19 cellular contexts compared by ENCODE assay signal in the genomic region with DNA sequence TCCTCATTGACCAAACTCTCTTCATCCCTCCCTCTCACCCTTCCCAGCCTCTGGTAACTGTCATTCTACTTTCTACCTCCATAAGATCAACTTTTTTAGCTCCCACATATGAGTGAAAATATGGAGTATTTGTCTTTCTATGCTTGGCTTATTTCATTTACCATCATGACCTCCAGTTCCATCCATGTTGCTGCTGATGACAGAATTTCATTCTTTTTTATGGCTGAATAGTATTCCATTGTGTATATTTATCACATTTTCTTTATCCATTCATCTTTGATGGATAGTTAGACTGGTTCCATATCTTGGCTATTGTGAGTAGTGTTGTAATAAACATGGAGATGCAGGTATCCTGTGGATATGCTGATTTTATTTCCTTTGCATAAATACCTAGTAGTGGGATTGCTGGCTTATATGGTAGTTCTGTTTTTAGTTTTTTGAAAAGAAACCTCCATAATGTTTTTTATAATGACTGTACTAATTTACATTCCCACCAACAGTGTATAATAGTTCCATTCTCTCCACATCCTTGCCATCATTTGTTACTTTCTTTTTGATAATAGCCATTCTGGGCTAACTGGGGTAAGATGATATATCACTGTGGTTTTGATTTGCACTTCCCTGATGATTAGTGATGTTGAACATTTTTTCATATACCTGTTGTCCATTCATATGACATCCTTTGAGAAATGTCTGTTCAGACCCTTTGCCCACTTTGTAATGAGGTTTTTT. TPM values are rescaled to one million over a fixed set of nuclear protein-coding genes. Genes with fewer than 3 reads are reported as not detected.
A peak's percentile ranks its signal among the peaks of the same experiment; 100 is the strongest.
DNase-seq lines count a peak whose midpoint lies in the region; ATAC-seq, FAIRE-seq and TF ChIP-seq lines count a peak whose summit lies in the region.
"Had no signal": no experiment of that assay in that cellular context is flagged by ENCODE, and none has a peak within 500 bp of the region (broad histone marks: within the 10 kb centered on the region; RNA-seq: fewer than 3 reads in every experiment).

No MANE protein-coding gene starts in this region.

- no peak for ATAC-seq in T-helper 17 cell
- ATAC-seq in stimulated activated effector memory CD8-positive, alpha-beta T cell treated with anti-CD3 and anti-CD28 coated beads, Interleukin-12 subunit alpha, Interleukin-12 subunit beta, amount 100 ng/mL, for 72 hours: peak; percentile 58

- no peak for TF ChIP-seq EP300 in ovary (IDR thresholded peaks at IDR 0.05)

- DNase-seq in activated naive CD4-positive, alpha-beta T cell treated with anti-CD3 and anti-CD28 coated beads for 36 hours: no peak
- DNase-seq in activated naive CD4-positive, alpha-beta T cell treated with anti-CD3 and anti-CD28 coated beads, Interleukin-2, amount 50 U/mL, for 16 hours: no peak
- no peak for DNase-seq in H54 (ENCODE audit: insufficient read length, low spot score)
- no peak for DNase-seq in T-helper 17 cell
- no peak for DNase-seq in stimulated activated effector memory CD8-positive, alpha-beta T cell treated with anti-CD3 and anti-CD28 coated beads, Interleukin-12 subunit alpha, Interleukin-12 subunit beta, amount 100 ng/mL, for 72 hours (ENCODE audit: low spot score in 2 of 2)
- no peak for DNase-seq in ovary
- DNase-seq in GF-D8 (lab: John Stamatoyannopoulos, UW): no peak
- DNase-seq: ACHN; BE2C; C1 segment of cervical spinal cord; CD4-positive, CD25-positive, alpha-beta regulatory T cell; CD8-positive, alpha-beta memory T cell; COR-L47; DMS153; DMS79; GDM1 had no signal

- peaks cover 4% of the 10 kb centered on the region for H3K9me3 Mint-ChIP-seq in activated naive CD4-positive, alpha-beta T cell treated with anti-CD3 and anti-CD28 coated beads for 36 hours
- H3K9me3 Mint-ChIP-seq in stimulated activated effector memory CD8-positive, alpha-beta T cell treated with anti-CD3 and anti-CD28 coated beads, Interleukin-12 subunit alpha, Interleukin-12 subunit beta, amount 100 ng/mL, for 72 hours: peaks cover 4% of the 10 kb centered on the region

- H3K4me1 ChIP-seq in ovary (ENCODE audit: insufficient read depth): peaks cover 1% of the 10 kb centered on the region
- H3K4me1 ChIP-seq: BE2C, HAP-1 had no signal

- H3K36me3 ChIP-seq in ovary: no peaks in the 10 kb centered on the region

- no peaks in the 10 kb centered on the region for H3K9me3 ChIP-seq in T-helper 17 cell (ENCODE audit: control insufficient read depth, low read length, poor library complexity, severe bottlenecking)
- no peaks in the 10 kb centered on the region for H3K9me3 ChIP-seq in ovary
- H3K9me3 ChIP-seq: BE2C, HAP-1 had no signal

- peaks cover 49% of the 10 kb centered on the region for H3K36me3 Mint-ChIP-seq in activated naive CD4-positive, alpha-beta T cell treated with anti-CD3 and anti-CD28 coated beads for 36 hours (ENCODE audit: low read depth)
- peaks cover 11% of the 10 kb centered on the region for H3K36me3 Mint-ChIP-seq in T-helper 17 cell (ENCODE audit: low read depth)
- peaks cover 88% of the 10 kb centered on the region for H3K36me3 Mint-ChIP-seq in stimulated activated effector memory CD8-positive, alpha-beta T cell treated with anti-CD3 and anti-CD28 coated beads, Interleukin-12 subunit alpha, Interleukin-12 subunit beta, amount 100 ng/mL, for 72 hours

- no peak overlapping the region for H3K4me3 Mint-ChIP-seq in activated naive CD4-positive, alpha-beta T cell treated with anti-CD3 and anti-CD28 coated beads for 36 hours
- H3K4me3 Mint-ChIP-seq in T-helper 17 cell: no peak overlapping the region
- H3K4me3 Mint-ChIP-seq in stimulated activated effector memory CD8-positive, alpha-beta T cell treated with anti-CD3 and anti-CD28 coated beads, Interleukin-12 subunit alpha, Interleukin-12 subunit beta, amount 100 ng/mL, for 72 hours: no peak overlapping the region
- H3K4me3 Mint-ChIP-seq: CD4-positive, CD25-positive, alpha-beta regulatory T cell; CD8-positive, alpha-beta memory T cell had no signal

- no peak overlapping the region for H3K4me3 ChIP-seq in ovary
- H3K4me3 ChIP-seq: HAP-1 had no signal

- TF ChIP-seq POLR2A in H54 (IDR thresholded peaks at IDR 0.05; ENCODE audit: low read depth, low read length): no peak
- no peak for TF ChIP-seq POLR2A in ovary (IDR thresholded peaks at IDR 0.05)

- peak overlapping the region; percentile 36 for H3K27ac Mint-ChIP-seq in activated naive CD4-positive, alpha-beta T cell treated with anti-CD3 and anti-CD28 coated beads for 36 hours
- H3K27ac Mint-ChIP-seq in T-helper 17 cell: peak overlapping the region; percentile 78
- no peak overlapping the region for H3K27ac Mint-ChIP-seq in stimulated activated effector memory CD8-positive, alpha-beta T cell treated with anti-CD3 and anti-CD28 coated beads, Interleukin-12 subunit alpha, Interleukin-12 subunit beta, amount 100 ng/mL, for 72 hours

- no peaks in the 10 kb centered on the region for H3K27me3 ChIP-seq in ovary
- H3K27me3 ChIP-seq: BE2C had no signal

- FAIRE-seq in H54 (lab: Jason Lieb, UNC): peak; percentile 23
- FAIRE-seq: A204.1, H1 had no signal

- CTCF ChIA-PET in activated naive CD4-positive, alpha-beta T cell treated with anti-CD3 and anti-CD28 coated beads for 36 hours (lab: Charles Lee): no interaction called here

- H3K27me3 Mint-ChIP-seq in activated naive CD4-positive, alpha-beta T cell treated with anti-CD3 and anti-CD28 coated beads for 36 hours (ENCODE audit: low read depth): no peaks in the 10 kb centered on the region
- H3K27me3 Mint-ChIP-seq in T-helper 17 cell: no peaks in the 10 kb centered on the region
- H3K27me3 Mint-ChIP-seq: CD4-positive, CD25-positive, alpha-beta regulatory T cell; CD8-positive, alpha-beta memory T cell had no signal

- TF ChIP-seq CTCF in ovary (IDR thresholded peaks at IDR 0.05): no peak

- peaks cover 10% of the 10 kb centered on the region for H3K4me1 Mint-ChIP-seq in activated naive CD4-positive, alpha-beta T cell treated with anti-CD3 and anti-CD28 coated beads for 36 hours (ENCODE audit: low read depth)
- peaks cover 18% of the 10 kb centered on the region for H3K4me1 Mint-ChIP-seq in T-helper 17 cell
- H3K4me1 Mint-ChIP-seq in stimulated activated effector memory CD8-positive, alpha-beta T cell treated with anti-CD3 and anti-CD28 coated beads, Interleukin-12 subunit alpha, Interleukin-12 subunit beta, amount 100 ng/mL, for 72 hours: peaks cover 16% of the 10 kb centered on the region

- H3K27ac ChIP-seq in ovary: no peak overlapping the region

- intact Hi-C loops in activated naive CD4-positive, alpha-beta T cell treated with anti-CD3 and anti-CD28 coated beads for 36 hours (cut with micrococcal nuclease): no loop called here
- intact Hi-C loops in ovary (cut with DNase I): no loop called here

RNA-seq across cellular contexts. Expression of a gene that starts 35.7 kb away (rescaled TPM):
- total RNA-seq in activated naive CD4-positive, alpha-beta T cell treated with anti-CD3 and anti-CD28 coated beads for 36 hours: 10 to 100 TPM; 59.7 to 60.3 TPM
- total RNA-seq in T-helper 17 cell (10 to 100 TPM; 29.8 to 32.6 TPM), ovary (10 to 100 TPM; 37.2 to 52.0 (median 43.0) TPM)
- polyA plus RNA-seq in ovary: 10 to 100 TPM; 35.3 to 52.9 TPM

RNA-seq across cellular contexts. Expression of a gene that starts 40.1 kb away (rescaled TPM):
- 10 to 100 TPM; 18.5 to 21.3 TPM for total RNA-seq in activated naive CD4-positive, alpha-beta T cell treated with anti-CD3 and anti-CD28 coated beads for 36 hours
- 1 to 10 TPM; 6.0 to 9.4 TPM for total RNA-seq in T-helper 17 cell
- total RNA-seq in ovary: 10 to 100 TPM; 12.9 to 18.2 (median 15.0) TPM
- polyA plus RNA-seq in ovary: 10 to 100 TPM; 16.5 to 34.0 TPM
